Comparison of ENCODE assay signal across 8 cellular contexts in genomic region chr17:79796570-79797491, GRCh38. TPM values are rescaled to one million over a fixed set of nuclear protein-coding genes. Genes with fewer than 3 reads are reported as not detected.
DNase-seq lines count a peak whose midpoint lies in the region; ATAC-seq and TF ChIP-seq lines count a peak whose summit lies in the region.

Gene CBX8 (minus strand): TSS chr17:79797077. CDS start chr17:79796998, 79 bp downstream.

- peaks cover 93% of the 10 kb centered on the region for H3K27me3 Mint-ChIP-seq in endodermal cell (ENCODE audit: insufficient read depth)

- no peaks in the 10 kb centered on the region for H3K36me3 Mint-ChIP-seq in endodermal cell (ENCODE audit: low read depth)

- peaks cover 90% of the 10 kb centered on the region for H3K27me3 ChIP-seq in endodermal cell (ENCODE audit: control insufficient read depth, insufficient read depth, low read length, poor library complexity, severe bottlenecking)

- H3K27ac ChIP-seq in endodermal cell (ENCODE audit: low read depth, low read length): peak within 1 kb of the TSS; percentile 87

- peaks cover 6% of the 10 kb centered on the region for H3K36me3 ChIP-seq in endodermal cell (ENCODE audit: control insufficient read depth, insufficient read depth, low read length)

- H3K9me3 Mint-ChIP-seq in endodermal cell: peaks cover 1% of the 10 kb centered on the region

- peak within 1 kb of the TSS; percentile 92 for H3K27ac Mint-ChIP-seq in endodermal cell

- peak within 1 kb of the TSS; percentile 77 for H3K9ac ChIP-seq in endodermal cell (ENCODE audit: extremely low read depth, low read length, poor library complexity, severe bottlenecking)

- TF ChIP-seq CTCF in endodermal cell (conservative IDR thresholded peaks at IDR 0.05): no peak

- H3K4me3 ChIP-seq in endodermal cell (ENCODE audit: low read length): peak within 1 kb of the TSS; percentile 94

- DNase-seq in COR-L47 (lab: John Stamatoyannopoulos, UW) (peak; percentile 100), HUDEP-2 (lab: John Stamatoyannopoulos, UW; ENCODE audit: unreplicated experiment in 76 of 76) (peak in 75 of 76 experiments; percentile 73 to 100 (median 99)), NOMO-1 treated with dmso at 0.1 percent for 144 hours (lab: John Stamatoyannopoulos, UW; ENCODE audit: unreplicated experiment) (peak; percentile 99), endodermal cell (peak; percentile 100), mesenteric fat pad (ENCODE audit: low spot score) (peak; percentile 100)
- DNase-seq in activated CD8-positive, alpha-beta memory T cell treated with anti-CD3 and anti-CD28 coated beads, Interleukin-2, amount 50 U/mL, for 1 hour (ENCODE audit: extremely low read depth): peak; percentile 99
- peak; percentile 98 for DNase-seq in stimulated activated CD8-positive, alpha-beta memory T cell treated with anti-CD3 and anti-CD28 coated beads, Interleukin-15, amount 100 ng/mL, for 1 hour (ENCODE audit: low read depth)

- no peaks in the 10 kb centered on the region for H3K9me3 ChIP-seq in endodermal cell (ENCODE audit: control insufficient read depth, low read length)

- ATAC-seq in GM21381 (IDR thresholded peaks at IDR 0.05; ENCODE audit: unreplicated experiment): peak; percentile 89

- H3K4me1 Mint-ChIP-seq in endodermal cell: peaks cover 25% of the 10 kb centered on the region

- WGBS in endodermal cell (ENCODE audit: insufficient coverage in 1 of 2, insufficient read length in 1 of 2), 2 experiments: 0 to 1% methylated on average over 17 to 90 of the region's 92 CpGs

- H3K4me1 ChIP-seq in endodermal cell (ENCODE audit: control insufficient read depth, insufficient read depth, low read length): peaks cover 18% of the 10 kb centered on the region

- peak within 1 kb of the TSS; percentile 67 for H3K4me3 Mint-ChIP-seq in endodermal cell

RNA-seq across cellular contexts. Expression of gene CBX8, which starts in this region (rescaled TPM):
- 1 to 10 TPM; 5.4 to 5.6 TPM for total RNA-seq in endodermal cell
- polyA plus RNA-seq in endodermal cell (2013, experiment 1 of 2): 11.0 TPM
- 8.7 TPM for polyA plus RNA-seq in endodermal cell (2013, experiment 2 of 2)
- 7.5 TPM for total RNA-seq in mesenteric fat pad

Comparison
In these comparisons a context has a peak if more than half of its experiments do, and no peak if none do; other contexts are left out.
1. Peak in every context shown above with its lines: DNase-seq, ATAC-seq, H3K4me3 ChIP-seq and H3K27ac ChIP-seq.